In genomic region chr12:108273217-108273616, GRCh38 we compare ENCODE assay signal across 28 cellular contexts.
"Had no signal": no experiment of that assay in that cellular context is flagged by ENCODE, and none has a peak within 500 bp of the region (broad histone marks: within the 10 kb centered on the region; RNA-seq: fewer than 3 reads in every experiment).

No MANE protein-coding gene starts in this region.

- H3K36me3 ChIP-seq: brain microvascular endothelial cell, cardiac muscle cell, MG63 had no signal

- H3K4me1 Mint-ChIP-seq: activated CD4-positive, alpha-beta memory T cell treated with anti-CD3 and anti-CD28 coated beads, Interleukin-2, amount 10 ng/mL, durations not matched to agents 7 days and 5 days; activated CD4-positive, alpha-beta T cell treated with anti-CD3 and anti-CD28 coated beads for 36 hours; activated T-helper 17 cell treated with anti-CD3 and anti-CD28 coated beads, Interleukin-2, amount 50 U/mL, for 72 hours had no signal

- H3K27me3 ChIP-seq: brain microvascular endothelial cell, cardiac muscle cell, MG63 had no signal

- H3K4me3 Mint-ChIP-seq: activated CD4-positive, alpha-beta memory T cell treated with anti-CD3 and anti-CD28 coated beads, Interleukin-2, amount 10 ng/mL, durations not matched to agents 7 days and 5 days; activated CD4-positive, alpha-beta T cell treated with anti-CD3 and anti-CD28 coated beads for 36 hours; activated naive CD4-positive, alpha-beta T cell treated with anti-CD3 and anti-CD28 coated beads for 36 hours; activated naive CD8-positive, alpha-beta T cell; activated T-helper 17 cell treated with anti-CD3 and anti-CD28 coated beads, Interleukin-2, amount 50 U/mL, for 72 hours had no signal

- H3K27me3 Mint-ChIP-seq: activated CD4-positive, alpha-beta memory T cell treated with anti-CD3 and anti-CD28 coated beads, Interleukin-2, amount 10 ng/mL, durations not matched to agents 7 days and 5 days; activated CD4-positive, alpha-beta T cell treated with anti-CD3 and anti-CD28 coated beads for 36 hours had no signal

- DNase-seq: activated CD4-positive, alpha-beta memory T cell treated with anti-CD3 and anti-CD28 coated beads, Interleukin-2, amount 10 ng/mL, durations not matched to agents 7 days and 5 days; activated CD4-positive, alpha-beta T cell treated with anti-CD3 and anti-CD28 coated beads for 36 hours; activated CD4-positive, alpha-beta T cell treated with anti-CD3 and anti-CD28 coated beads, Interleukin-2, amount 50 U/mL, for 1 hour; activated gamma-delta T cell; activated naive CD4-positive, alpha-beta T cell treated with anti-CD3 and anti-CD28 coated beads for 36 hours; activated T-cell treated with anti-CD3 and anti-CD28 coated beads for 4 hours; activated T-cell treated with anti-CD3 and anti-CD28 coated beads, Interleukin-2, amount 50 U/mL, for 48 hours; amygdala; brain microvascular endothelial cell; cerebellar nuclear complex; MG63; MV-4-11; NCI-H1092 treated with DMSO at 0.1 percent for 48 hours; NCI-H1436; NCI-H1694 treated with DMSO at 0.1 percent for 48 hours; NCI-H2029 treated with DMSO at 0.1 percent for 48 hours; NCI-H345; NCI-H526; NCI-H774; NK-92 treated with Interleukin-12 subunit alpha and Interleukin-12 subunit beta, amount 100 ng/mL, for 24 hours; OCI-M1; Right ventricle myocardium superior; RPMI8226; T-helper 1 cell had no signal

- H3K4me3 ChIP-seq: cardiac muscle cell, MG63 had no signal

- H3K27ac ChIP-seq: brain microvascular endothelial cell, cardiac muscle cell, VCaP had no signal

- H3K36me3 Mint-ChIP-seq: activated naive CD8-positive, alpha-beta T cell had no signal

- H3K27ac Mint-ChIP-seq: activated CD4-positive, alpha-beta memory T cell treated with anti-CD3 and anti-CD28 coated beads, Interleukin-2, amount 10 ng/mL, durations not matched to agents 7 days and 5 days; activated CD4-positive, alpha-beta T cell treated with anti-CD3 and anti-CD28 coated beads for 36 hours; activated naive CD4-positive, alpha-beta T cell treated with anti-CD3 and anti-CD28 coated beads for 36 hours; activated naive CD8-positive, alpha-beta T cell; activated T-helper 17 cell treated with anti-CD3 and anti-CD28 coated beads, Interleukin-2, amount 50 U/mL, for 72 hours had no signal

- H3K9me3 Mint-ChIP-seq: activated CD4-positive, alpha-beta memory T cell treated with anti-CD3 and anti-CD28 coated beads, Interleukin-2, amount 10 ng/mL, durations not matched to agents 7 days and 5 days; activated T-helper 17 cell treated with anti-CD3 and anti-CD28 coated beads, Interleukin-2, amount 50 U/mL, for 72 hours had no signal
